In genomic region chr22:29750029-29750428, GRCh38 we compare ENCODE assay signal across 18 cellular contexts. TPM values are rescaled to one million over a fixed set of nuclear protein-coding genes. Genes with fewer than 3 reads are reported as not detected.
"Had no signal": no experiment of that assay in that cellular context is flagged by ENCODE, and none has a peak within 500 bp of the region (broad histone marks: within the 10 kb centered on the region; RNA-seq: fewer than 3 reads in every experiment).

No MANE protein-coding gene starts in this region.

- H3K4me3 Mint-ChIP-seq: neural crest cell; stimulated activated naive CD8-positive, alpha-beta T cell treated with anti-CD3 and anti-CD28 coated beads, Interleukin-15, Interleukin-2, amounts not matched to agents 100 ng/mL and 50 ng/mL, for 24 hours had no signal

- H3K9me3 ChIP-seq: ascending aorta, prostate gland, right atrium auricular region, SK-N-SH, tibial nerve, uterus had no signal

- H3K36me3 ChIP-seq: prostate gland, uterus had no signal

- H3K9me3 Mint-ChIP-seq: neural crest cell; stimulated activated naive CD8-positive, alpha-beta T cell treated with anti-CD3 and anti-CD28 coated beads, Interleukin-15, Interleukin-2, amounts not matched to agents 100 ng/mL and 50 ng/mL, for 24 hours had no signal

- H3K27me3 ChIP-seq: ascending aorta, right atrium auricular region, tibial nerve, uterus had no signal

- H3K4me3 ChIP-seq: ascending aorta, coronary artery, prostate gland, right atrium auricular region, tibial nerve, uterus had no signal

- DNase-seq: activated CD4-positive, CD25-positive, alpha-beta regulatory T cell treated with anti-CD3 and anti-CD28 coated beads, Interleukin-2, amount 50 U/mL, for 72 hours; activated CD8-positive, alpha-beta memory T cell treated with anti-CD3 and anti-CD28 coated beads, Interleukin-2, amount 50 U/mL, for 48 hours; activated naive CD4-positive, alpha-beta T cell treated with Interleukin-2 at 50 U/mL for 16 hours; hypothalamus; islet precursor cell; left ventricle myocardium superior; SK-N-SH; T1000; uterus had no signal

- ATAC-seq: left ventricle myocardium superior had no signal

- H3K4me1 Mint-ChIP-seq: neural crest cell had no signal

- H3K27ac ChIP-seq: ascending aorta, coronary artery, prostate gland, right atrium auricular region, tibial nerve, uterus had no signal

- H3K4me1 ChIP-seq: ascending aorta, prostate gland, right atrium auricular region, uterus had no signal

- H3K27me3 Mint-ChIP-seq: stimulated activated naive CD8-positive, alpha-beta T cell treated with anti-CD3 and anti-CD28 coated beads, Interleukin-15, Interleukin-2, amounts not matched to agents 100 ng/mL and 50 ng/mL, for 24 hours had no signal

RNA-seq across cellular contexts. Expression of gene CABP7, which starts 30.2 kb away (rescaled TPM):
- total RNA-seq: ascending aorta, left ventricle myocardium superior, neural crest cell, osteoblast, right atrium auricular region, skeletal muscle tissue had no signal
